In the genomic region with DNA sequence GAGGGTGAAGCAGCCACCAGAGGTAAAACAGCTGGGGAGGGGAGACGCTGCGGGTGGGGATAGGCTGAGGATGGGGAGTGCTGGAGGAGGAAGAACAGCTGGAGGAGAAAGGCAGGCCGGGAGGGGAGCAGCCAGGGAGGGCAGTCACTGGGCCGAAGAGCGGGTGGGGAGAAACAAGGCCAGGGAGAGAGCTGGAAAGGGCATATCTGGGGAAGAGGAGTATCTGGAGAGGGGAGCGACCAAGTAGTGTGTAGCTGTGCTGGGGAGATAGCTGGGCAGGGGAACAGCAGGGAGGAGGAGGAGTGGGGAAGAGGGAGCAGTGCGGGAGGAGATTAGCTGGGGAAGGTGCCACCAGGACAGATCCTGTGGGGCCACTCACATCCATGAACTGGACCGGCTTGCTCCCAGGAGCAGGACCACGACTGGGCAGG, we compare ENCODE assay signal across 10 cellular contexts. TPM values are rescaled to one million over a fixed set of nuclear protein-coding genes. Genes with fewer than 3 reads are reported as not detected.
A peak's percentile ranks its signal among the peaks of the same experiment; 100 is the strongest.
DNase-seq lines count a peak whose midpoint lies in the region; ATAC-seq and TF ChIP-seq lines count a peak whose summit lies in the region.
"Had no signal": no experiment of that assay in that cellular context is flagged by ENCODE, and none has a peak within 500 bp of the region (broad histone marks: within the 10 kb centered on the region; RNA-seq: fewer than 3 reads in every experiment).

No MANE protein-coding gene starts in this region.

- no peaks in the 10 kb centered on the region for H3K27me3 Mint-ChIP-seq in activated CD8-positive, alpha-beta memory T cell treated with anti-CD3 and anti-CD28 coated beads, Interleukin-2, amount 10 ng/mL, durations not matched to agents 7 days and 5 days
- H3K27me3 Mint-ChIP-seq in HFFc6 (ENCODE audit: insufficient read depth), result no peaks in the 10 kb centered on the region; the same call in 1 of the 2 replicates

- H3K4me1 Mint-ChIP-seq in activated CD8-positive, alpha-beta memory T cell treated with anti-CD3 and anti-CD28 coated beads, Interleukin-2, amount 10 ng/mL, durations not matched to agents 7 days and 5 days, result peaks cover 45% of the 10 kb centered on the region
- H3K4me1 Mint-ChIP-seq in HFFc6 (ENCODE audit: low read depth), result peaks cover 12% of the 10 kb centered on the region

- no peak for DNase-seq in activated CD8-positive, alpha-beta memory T cell treated with anti-CD3 and anti-CD28 coated beads, Interleukin-2, amount 10 ng/mL, durations not matched to agents 7 days and 5 days
- DNase-seq in activated CD8-positive, alpha-beta memory T cell treated with anti-CD3 and anti-CD28 coated beads, Interleukin-2, amount 50 U/mL, for 4 hours, result no peak
- DNase-seq in SK-N-MC (ENCODE audit: low read depth, low spot score) (no peak), esophagus squamous epithelium (lab: John Stamatoyannopoulos, UW) (no peak), HFFc6 (no peak), GM10266 (ENCODE audit: extremely low spot score) (no peak)
- DNase-seq: BE2C, NCI-H1436 treated with DMSO at 0.1 percent for 48 hours had no signal

- H3K4me1 ChIP-seq in esophagus squamous epithelium, result peaks cover 0 to 23% (median 0%) of the 10 kb centered on the region in 3 donors
- H3K4me1 ChIP-seq: BE2C had no signal

- H3K9me3 ChIP-seq in SK-N-MC (ENCODE audit: low read depth, low read length) (no peaks in the 10 kb centered on the region), esophagus squamous epithelium (no peaks in the 10 kb centered on the region)
- H3K9me3 ChIP-seq: BE2C had no signal

- CTCF ChIA-PET in activated CD8-positive, alpha-beta memory T cell treated with anti-CD3 and anti-CD28 coated beads, Interleukin-2, amount 10 ng/mL, durations not matched to agents 7 days and 5 days (lab: Charles Lee), result interaction anchor here (1.6 to 1.7 kb wide), 2 partner anchors 27 to 384 kb away, joined by 4 read pairs; no protein-coding TSS in a partner anchor

- H3K9me3 Mint-ChIP-seq in activated CD8-positive, alpha-beta memory T cell treated with anti-CD3 and anti-CD28 coated beads, Interleukin-2, amount 10 ng/mL, durations not matched to agents 7 days and 5 days (ENCODE audit: low read depth), result no peaks in the 10 kb centered on the region
- H3K9me3 Mint-ChIP-seq in HFFc6, result no peaks in the 10 kb centered on the region

- H3K9ac ChIP-seq in SK-N-MC (ENCODE audit: insufficient read length), result peak overlapping the region; percentile 87

- peaks cover 17% of the 10 kb centered on the region; the same call in 1 of the 2 replicates for H3K36me3 ChIP-seq in SK-N-MC (ENCODE audit: insufficient read depth, low read length)
- no peaks in the 10 kb centered on the region for H3K36me3 ChIP-seq in esophagus squamous epithelium
- H3K36me3 ChIP-seq: BE2C had no signal

- H3K27me3 ChIP-seq in esophagus squamous epithelium, result no peaks in the 10 kb centered on the region
- H3K27me3 ChIP-seq: BE2C had no signal

- WGBS in esophagus squamous epithelium, 2 donors, result 58 to 60% methylated on average over 7 to 9 of the region's 9 CpGs

- no peak for TF ChIP-seq POLR2A in esophagus squamous epithelium (IDR thresholded peaks at IDR 0.05)

- peaks cover 33% of the 10 kb centered on the region for H3K36me3 Mint-ChIP-seq in activated CD8-positive, alpha-beta memory T cell treated with anti-CD3 and anti-CD28 coated beads, Interleukin-2, amount 10 ng/mL, durations not matched to agents 7 days and 5 days
- no peaks in the 10 kb centered on the region for H3K36me3 Mint-ChIP-seq in HFFc6 (ENCODE audit: low read depth)

- intact Hi-C loops in esophagus squamous epithelium (cut with DNase I), result no loop called here

- no peak for ATAC-seq in activated CD8-positive, alpha-beta memory T cell treated with anti-CD3 and anti-CD28 coated beads, Interleukin-2, amount 10 ng/mL, durations not matched to agents 7 days and 5 days
- ATAC-seq in GM18520 (IDR thresholded peaks at IDR 0.05; ENCODE audit: unreplicated experiment), result no peak

- TF ChIP-seq CTCF in esophagus squamous epithelium (IDR thresholded peaks at IDR 0.05), result no peak
- TF ChIP-seq CTCF in HFFc6 (IDR thresholded peaks at IDR 0.05), result no peak
- no peak for TF ChIP-seq CTCF in GM10266 (IDR thresholded peaks at IDR 0.05; ENCODE audit: control insufficient read depth, insufficient read depth, low read depth, missing control alignments)

- peak overlapping the region; percentile 85 for H3K4me3 ChIP-seq in SK-N-MC
- H3K4me3 ChIP-seq in esophagus squamous epithelium, result peak overlapping the region in 3 of 4 donors; percentile 26 to 59 (median 36)
- H3K4me3 ChIP-seq in skin epidermis, result peak overlapping the region in 6 of 7 experiments; percentile 19 to 40 (median 28)

- H3K27ac Mint-ChIP-seq in activated CD8-positive, alpha-beta memory T cell treated with anti-CD3 and anti-CD28 coated beads, Interleukin-2, amount 10 ng/mL, durations not matched to agents 7 days and 5 days, result peak overlapping the region; percentile 38
- H3K27ac Mint-ChIP-seq in HFFc6, result no peak overlapping the region

- H3K27ac ChIP-seq in SK-N-MC, result no peak overlapping the region
- peak overlapping the region in 2 of 4 donors; percentile 29 to 42 for H3K27ac ChIP-seq in esophagus squamous epithelium
- peak overlapping the region in 13 of 21 experiments; percentile 9 to 83 (median 62) for H3K27ac ChIP-seq in skin epidermis

- H3K4me3 Mint-ChIP-seq in activated CD8-positive, alpha-beta memory T cell treated with anti-CD3 and anti-CD28 coated beads, Interleukin-2, amount 10 ng/mL, durations not matched to agents 7 days and 5 days, result peak overlapping the region; percentile 91
- H3K4me3 Mint-ChIP-seq in HFFc6, result no peak overlapping the region

RNA-seq across cellular contexts. Expression of gene SLC38A5, which starts 2.7 kb away (rescaled TPM):
- 100 to 1,000 TPM in 1 of 2 experiments, 10 to 100 TPM in 1; 93.9 to 123 TPM for total RNA-seq in activated CD8-positive, alpha-beta memory T cell treated with anti-CD3 and anti-CD28 coated beads, Interleukin-2, amount 10 ng/mL, durations not matched to agents 7 days and 5 days
- total RNA-seq in esophagus squamous epithelium, result 10 to 100 TPM in 3 of 4 donors, 1 to 10 TPM in 1; 9.6 to 25.4 (median 24.7) TPM
- under 1 TPM in 5 of 6 experiments, not detected in 1; 0.40 to 0.91 (median 0.79) TPM for total RNA-seq in HFFc6 (2021; fragmentation: NEBNext Ultra II Directional; extraction: Animal tissue kit (Norgen Biotek cat#: 25700))

RNA-seq across cellular contexts. Expression of gene FTSJ1, which starts 8.7 kb away (rescaled TPM):
- total RNA-seq in activated CD8-positive, alpha-beta memory T cell treated with anti-CD3 and anti-CD28 coated beads, Interleukin-2, amount 10 ng/mL, durations not matched to agents 7 days and 5 days, result 10 to 100 TPM; 72.7 to 75.4 TPM
- total RNA-seq in esophagus squamous epithelium, result 10 to 100 TPM; 33.4 to 61.8 (median 45.8) TPM
- total RNA-seq in HFFc6 (2021; fragmentation: NEBNext Ultra II Directional; extraction: Animal tissue kit (Norgen Biotek cat#: 25700)), result 10 to 100 TPM; 51.5 to 66.7 (median 59.7) TPM

RNA-seq across cellular contexts. Expression of gene PORCN, which starts 41.4 kb away (rescaled TPM):
- 10 to 100 TPM; 22.4 to 25.7 TPM for total RNA-seq in activated CD8-positive, alpha-beta memory T cell treated with anti-CD3 and anti-CD28 coated beads, Interleukin-2, amount 10 ng/mL, durations not matched to agents 7 days and 5 days
- total RNA-seq in esophagus squamous epithelium, result 10 to 100 TPM; 11.2 to 25.8 (median 17.6) TPM
- total RNA-seq in HFFc6 (2021; fragmentation: NEBNext Ultra II Directional; extraction: Animal tissue kit (Norgen Biotek cat#: 25700)), result 10 to 100 TPM in 4 of 6 experiments, 1 to 10 TPM in 2; 9.0 to 13.8 (median 10.7) TPM

RNA-seq across cellular contexts. Expression of gene EBP, which starts 54.3 kb away (rescaled TPM):
- 100 to 1,000 TPM; 359 to 395 TPM for total RNA-seq in activated CD8-positive, alpha-beta memory T cell treated with anti-CD3 and anti-CD28 coated beads, Interleukin-2, amount 10 ng/mL, durations not matched to agents 7 days and 5 days
- total RNA-seq in esophagus squamous epithelium, result 100 to 1,000 TPM in 1 of 4 donors, 10 to 100 TPM in 3; 60.8 to 119 (median 87.1) TPM
- total RNA-seq in HFFc6 (2021; fragmentation: NEBNext Ultra II Directional; extraction: Animal tissue kit (Norgen Biotek cat#: 25700)), result 10 to 100 TPM; 26.0 to 42.2 (median 39.1) TPM

RNA-seq across cellular contexts. Expression of gene SSX4B, which starts 55.6 kb away (rescaled TPM):
- total RNA-seq in activated CD8-positive, alpha-beta memory T cell treated with anti-CD3 and anti-CD28 coated beads, Interleukin-2, amount 10 ng/mL, durations not matched to agents 7 days and 5 days, result not detected
- total RNA-seq in esophagus squamous epithelium, result not detected
- total RNA-seq in HFFc6 (2021; fragmentation: NEBNext Ultra II Directional; extraction: Animal tissue kit (Norgen Biotek cat#: 25700)), result not detected

Comparison
In these comparisons a context has a peak if more than half of its experiments do, and no peak if none do; other contexts are left out.
1. H3K4me3 ChIP-seq: peak in every context shown above with its lines; median percentile 85 in SK-N-MC; 36 in esophagus squamous epithelium; 28 in skin epidermis.
2. RNA of gene SLC38A5, which starts 2.7 kb away (total RNA-seq): 93.9 to 123 TPM in activated CD8-positive, alpha-beta memory T cell treated with anti-CD3 and anti-CD28 coated beads, Interleukin-2, amount 10 ng/mL, durations not matched to agents 7 days and 5 days and 9.6 to 25.4 TPM in esophagus squamous epithelium; 0.40 to 0.91 TPM in HFFc6; every median in the first group is over 4 times any median in the second.